1 cellular context compared by ENCODE assay signal in the genomic region with DNA sequence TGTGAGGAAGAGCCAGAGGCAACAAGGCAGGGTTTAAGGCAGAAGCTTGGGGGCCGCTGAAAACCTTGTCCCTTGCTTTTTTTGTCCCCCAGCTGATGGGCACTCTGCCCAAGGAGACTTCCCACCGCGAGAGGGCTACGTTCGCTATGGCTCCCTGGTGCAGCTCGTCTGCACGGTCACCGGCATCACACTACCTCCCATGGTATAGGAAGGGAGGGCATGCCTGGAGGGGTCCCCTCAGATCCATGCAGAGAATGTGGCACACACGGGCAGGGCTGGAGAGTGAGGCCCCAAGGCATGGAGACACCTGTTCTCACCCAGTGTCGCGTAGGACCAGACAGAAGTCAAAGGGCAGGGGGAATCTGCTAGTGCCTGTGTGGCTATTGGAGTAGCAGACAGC.
TF ChIP-seq lines count a peak whose summit lies in the region.

No MANE protein-coding gene starts in this region.

TF ChIP-seq in H1, 55 proteins besides CTCF, POLR2A, EP300 and RAD21:
- TF ChIP-seq SUZ12 (IDR thresholded peaks at IDR 0.05; ENCODE audit: low read length): no peak
